In the genomic region with DNA sequence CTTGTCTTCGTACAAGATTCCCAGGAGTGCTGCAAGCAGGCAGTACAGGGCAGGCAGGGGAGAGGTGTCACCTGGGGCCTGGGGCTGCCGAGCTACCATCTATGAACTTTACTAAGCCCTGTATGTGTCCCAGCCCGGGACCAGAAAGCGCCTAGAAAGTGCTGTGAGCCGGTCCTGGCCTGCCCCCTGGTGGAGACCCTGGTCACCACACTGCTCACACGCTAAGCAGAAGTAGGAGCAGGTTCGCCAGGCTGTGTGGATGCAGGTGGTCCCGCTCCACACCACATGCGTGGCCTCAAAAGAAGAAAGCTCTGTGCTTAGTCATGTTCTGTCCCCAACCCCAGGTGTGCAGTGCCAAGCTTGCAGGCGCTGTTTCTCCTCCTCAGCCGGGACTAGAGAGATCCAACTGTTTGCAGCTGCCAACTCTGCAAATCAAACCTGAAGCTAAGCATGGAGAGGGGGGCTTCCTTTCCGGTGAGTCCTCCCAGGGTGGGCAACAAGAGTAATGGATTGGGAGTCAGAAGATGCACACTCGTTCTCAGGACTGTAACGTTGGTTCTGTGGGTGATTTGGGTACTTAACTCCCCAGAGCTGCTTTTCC, we compare ENCODE assay signal across 8 cellular contexts. TPM values are rescaled to one million over a fixed set of nuclear protein-coding genes. Genes with fewer than 3 reads are reported as not detected.
DNase-seq lines count a peak whose midpoint lies in the region; FAIRE-seq and TF ChIP-seq lines count a peak whose summit lies in the region.
"Not testable (repeated sequence)": the region's sequence is repeated elsewhere in the genome, so short reads cannot be mapped to it uniquely, and the experiment has no call there.

No MANE protein-coding gene starts in this region.

- not testable (repeated sequence) for H3K4me2 ChIP-seq in mesenchymal stem cell (ENCODE audit: low read length, poor library complexity, severe bottlenecking)

- not testable (repeated sequence) for H3K23ac ChIP-seq in mesenchymal stem cell (ENCODE audit: low read length in 2 of 2)

- DNase-seq in ACHN (peak; percentile 40), GM12892 (ENCODE audit: insufficient read length) (peak; percentile 46), NCI-H1930 (lab: John Stamatoyannopoulos, UW) (peak; percentile 15 to 26), T-helper 1 cell (peak; percentile 40 to 69 (median 57)), mesenchymal stem cell (peak; percentile 35)
- peak; percentile 64 for DNase-seq in activated effector memory CD4-positive, alpha-beta T cell treated with Interleukin-2 at 50 U/mL for 16 hours
- DNase-seq in esophagus muscularis mucosa (ENCODE audit: extremely low spot score) = not testable (repeated sequence)
- peak; percentile 79 for DNase-seq in stimulated activated CD4-positive, alpha-beta T cell treated with anti-CD3 and anti-CD28 coated beads, Interleukin-4, amount 100 ng/mL, for 24 hours

- not testable (repeated sequence) for H3K4ac ChIP-seq in mesenchymal stem cell (ENCODE audit: low read depth in 1 of 2, low read length in 2 of 2)

- H3K14ac ChIP-seq in mesenchymal stem cell (ENCODE audit: low read length in 2 of 2) = not testable (repeated sequence)

- H4K8ac ChIP-seq in mesenchymal stem cell (ENCODE audit: low read length) = not testable (repeated sequence)

- H3K36me3 ChIP-seq in esophagus muscularis mucosa; mesenchymal stem cell (ENCODE audit: control insufficient read depth in 1 of 2, insufficient read depth in 2 of 2, low read depth in 1 of 2, low read length in 2 of 2): not testable (repeated sequence)

- TF ChIP-seq EP300 in esophagus muscularis mucosa (IDR thresholded peaks at IDR 0.05) = not testable (repeated sequence)

- not testable (repeated sequence) for H3K18ac ChIP-seq in mesenchymal stem cell (ENCODE audit: low read depth in 1 of 2, low read length in 2 of 2)

- peaks cover 0 to 12% (median 0%) of the 10 kb centered on the region in 4 donors for H3K27me3 ChIP-seq in esophagus muscularis mucosa
- H3K27me3 ChIP-seq in mesenchymal stem cell (ENCODE audit: control insufficient read depth in 1 of 2, insufficient read depth in 1 of 2, low read length in 2 of 2) = not testable (repeated sequence)

- H2BK12ac ChIP-seq in mesenchymal stem cell (ENCODE audit: low read length in 2 of 2) = not testable (repeated sequence)

- FAIRE-seq in GM12892 (lab: Jason Lieb, UNC) = peak; percentile 83

- in situ Hi-C loops in ACHN (cut with HindIII; ENCODE audit: low pct_ligation_motif_present, low pct_unique_long_range_greater_than_20kb, low sequenced_read_pairs) = not testable (repeated sequence)

- peaks cover 0 to 18% (median 11%) of the 10 kb centered on the region in 4 donors for H3K4me1 ChIP-seq in esophagus muscularis mucosa
- not testable (repeated sequence) for H3K4me1 ChIP-seq in mesenchymal stem cell (ENCODE audit: control insufficient read depth, insufficient read depth, low read depth, low read length)

- not testable (repeated sequence) for H2BK120ac ChIP-seq in mesenchymal stem cell (ENCODE audit: low read depth, low read length)

- H2BK15ac ChIP-seq in mesenchymal stem cell (ENCODE audit: low read depth, poor library complexity, severe bottlenecking) = not testable (repeated sequence)

- not testable (repeated sequence) for H2AK5ac ChIP-seq in mesenchymal stem cell (ENCODE audit: low read length, severe bottlenecking)

- H3K4me3 ChIP-seq in esophagus muscularis mucosa; mesenchymal stem cell (ENCODE audit: insufficient read depth in 1 of 2, low read depth in 1 of 2, low read length in 2 of 2): not testable (repeated sequence)

- intact Hi-C loops in esophagus muscularis mucosa (cut with DNase I) = not testable (repeated sequence)

- TF ChIP-seq CTCF in esophagus muscularis mucosa (IDR thresholded peaks at IDR 0.05) = peak; percentile 64 to 79 (median 68)

- H3K79me1 ChIP-seq in mesenchymal stem cell (replicated peaks; ENCODE audit: low read length, poor library complexity, severe bottlenecking) = not testable (repeated sequence)

- H4K91ac ChIP-seq in mesenchymal stem cell (ENCODE audit: low read length) = not testable (repeated sequence)

- H2AFZ ChIP-seq in mesenchymal stem cell (ENCODE audit: low read depth, low read length) = not testable (repeated sequence)

- H3K9me3 ChIP-seq in esophagus muscularis mucosa; mesenchymal stem cell (ENCODE audit: control insufficient read depth, low read length): not testable (repeated sequence)

- not testable (repeated sequence) for TF ChIP-seq POLR2A in GM12892 (IDR thresholded peaks at IDR 0.05; ENCODE audit: low read depth, low read length); esophagus muscularis mucosa (IDR thresholded peaks at IDR 0.05; ENCODE audit: low read depth)

- not testable (repeated sequence) for H3K27ac ChIP-seq in esophagus muscularis mucosa (replicated peaks in 1 of 4); mesenchymal stem cell (ENCODE audit: low read length, poor library complexity, severe bottlenecking)

- H2BK5ac ChIP-seq in mesenchymal stem cell (ENCODE audit: low read depth, low read length, poor library complexity, severe bottlenecking) = not testable (repeated sequence)

- 13% methylated on average over 9 of the region's 14 CpGs for WGBS in esophagus muscularis mucosa
- 11% methylated on average over 13 of the region's 14 CpGs for WGBS in mesenchymal stem cell

- not testable (repeated sequence) for H3K9ac ChIP-seq in mesenchymal stem cell (ENCODE audit: low read length)

RNA-seq across cellular contexts. Expression of a gene that starts 31.7 kb away (rescaled TPM):
- polyA plus RNA-seq in GM12892 (2012; ENCODE audit: missing spikeins) = 34.2 TPM
- 10 to 100 TPM; 15.4 to 70.6 (median 38.0) TPM for total RNA-seq in esophagus muscularis mucosa
- polyA plus RNA-seq in mesenchymal stem cell (2013, experiment 1 of 2) = 14.1 TPM
- polyA plus RNA-seq in mesenchymal stem cell (2013, experiment 2 of 2) = 14.7 TPM
